In the genomic region with DNA sequence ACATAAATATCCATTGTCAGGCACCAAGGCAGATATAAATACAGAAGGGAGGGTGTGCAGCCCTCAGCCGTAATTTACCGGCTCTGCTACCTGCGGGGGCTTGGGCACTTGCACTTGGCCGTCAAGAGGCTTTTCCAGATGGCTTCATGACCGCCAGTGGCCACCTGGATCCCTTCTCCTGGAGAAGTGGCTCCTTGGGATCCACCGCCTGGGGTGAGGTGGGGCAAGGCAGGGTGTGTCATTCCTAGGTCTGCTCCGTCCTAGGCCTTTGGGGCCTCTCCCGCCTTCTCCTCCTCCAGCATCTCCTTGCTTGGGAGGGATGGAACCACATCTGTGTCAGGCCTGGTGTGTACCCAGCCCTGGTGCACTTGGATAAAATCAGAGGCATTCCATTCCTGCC, we compare ENCODE assay signal across 4 cellular contexts.
DNase-seq lines count a peak whose midpoint lies in the region; ATAC-seq, FAIRE-seq and TF ChIP-seq lines count a peak whose summit lies in the region.
"Not testable (repeated sequence)": the region's sequence is repeated elsewhere in the genome, so short reads cannot be mapped to it uniquely, and the experiment has no call there.

No MANE protein-coding gene starts in this region.

- 89 to 97% (median 94%) methylated on average over 3 to 8 of the region's 8 CpGs for WGBS in spleen, 5 donors

- FAIRE-seq in GM12892 (lab: Jason Lieb, UNC) = peak; percentile 27

- not testable (repeated sequence) for TF ChIP-seq POLR2A in GM12892 (IDR thresholded peaks at IDR 0.05; ENCODE audit: low read depth, low read length); spleen (IDR thresholded peaks at IDR 0.05)

- not testable (repeated sequence) for H3K27ac ChIP-seq in spleen

- H3K27me3 ChIP-seq in spleen (replicated peaks in 1 of 7) = peaks cover 0 to 11% (median 0%) of the 10 kb centered on the region in 7 donors

- not testable (repeated sequence) for H3K36me3 ChIP-seq in spleen

- ATAC-seq in Right ventricle myocardium inferior = not testable (repeated sequence)

- H3K4me3 ChIP-seq in spleen = not testable (repeated sequence)

- intact Hi-C loops in Right ventricle myocardium inferior (cut with DNase I); spleen (cut with DNase I; ENCODE audit: low total_unique reads): not testable (repeated sequence)

- DNase-seq in GM12892 (ENCODE audit: insufficient read length) = not testable (repeated sequence)
- peak; percentile 31 to 60 for DNase-seq in NCI-H524 (lab: John Stamatoyannopoulos, UW)
- peak; percentile 48 for DNase-seq in Right ventricle myocardium inferior (ENCODE audit: missing footprints)
- DNase-seq in spleen = peak; percentile 61

- not testable (repeated sequence) for TF ChIP-seq CTCF in spleen (IDR thresholded peaks at IDR 0.05 in 8 of 11, conservative IDR thresholded peaks at IDR 0.05 in 3 of 11)

- H3K4me1 ChIP-seq in spleen = not testable (repeated sequence)

- not testable (repeated sequence) for H3K9me3 ChIP-seq in spleen
